29 cellular contexts compared by ENCODE assay signal in the genomic region with DNA sequence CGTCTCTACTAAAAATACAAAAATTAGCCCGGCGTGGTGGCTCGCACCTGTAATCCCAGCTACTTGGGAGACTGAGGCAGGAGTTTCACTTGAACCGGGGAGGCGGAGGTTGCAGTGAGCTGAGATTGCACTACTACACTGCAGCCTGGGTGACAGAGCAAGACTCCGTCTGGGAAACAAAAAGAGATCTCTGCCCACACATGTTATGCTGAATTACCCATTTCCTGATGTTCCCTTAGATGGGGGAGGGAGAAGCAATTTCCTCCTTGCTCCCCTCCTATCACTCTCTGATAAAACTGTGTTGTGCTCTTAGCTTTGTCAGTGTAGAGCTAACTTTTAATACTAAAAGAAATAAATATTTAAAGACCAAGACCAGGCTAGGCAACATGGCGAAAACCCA.
"Had no signal": no experiment of that assay in that cellular context is flagged by ENCODE, and none has a peak within 500 bp of the region (broad histone marks: within the 10 kb centered on the region; RNA-seq: fewer than 3 reads in every experiment).

No MANE protein-coding gene starts in this region.

- H3K4me1 Mint-ChIP-seq: nephron had no signal

- H3K36me3 ChIP-seq: colonic mucosa, heart left ventricle, left lung, lower lobe of right lung, pancreas, prostate gland, transverse colon had no signal

- H3K27ac ChIP-seq: colonic mucosa, heart left ventricle, left lung, lower lobe of right lung, pancreas, prostate gland, skin epidermis, testis, transverse colon had no signal

- H3K9me3 Mint-ChIP-seq: activated B cell treated with CpG ODN at 0.5 μM for 24 hours; activated naive CD4-positive, alpha-beta T cell treated with anti-CD3 and anti-CD28 coated beads, Interleukin-2, amount 50 U/mL, for 24 hours; activated naive CD8-positive, alpha-beta T cell treated with anti-CD3 and anti-CD28 coated beads, Interleukin-2, amount 50 U/mL, for 24 hours; activated T-helper 2 cell treated with anti-CD3 and anti-CD28 coated beads, Interferon-gamma antibody, Interleukin-2, Interleukin-4, amounts not matched to agents 10 μg/mL and 5 μg/mL and 100 μg/mL, durations not matched to agents 14 hours and 24 hours and 36 hours; nephron; T-helper 1 cell treated with Interleukin-12 subunit alpha and Interleukin-12 subunit beta and Interleukin-4 antibody, amounts not matched to agents 30 μg/mL and 1 μg/mL, for 36 hours had no signal

- ATAC-seq: activated CD8-positive, alpha-beta memory T cell treated with anti-CD3 and anti-CD28 coated beads, Interleukin-2, amount 10 ng/mL, durations not matched to agents 7 days and 5 days; activated CD8-positive, alpha-beta T cell treated with anti-CD3 and anti-CD28 coated beads, Interleukin-2, amount 10 ng/mL, durations not matched to agents 7 days and 5 days; activated naive CD8-positive, alpha-beta T cell treated with anti-CD3 and anti-CD28 coated beads, Interleukin-2, amount 50 U/mL, for 24 hours; heart left ventricle; left lung; lower lobe of right lung; pancreas; sciatic nerve; stimulated activated naive CD8-positive, alpha-beta T cell treated with anti-CD3 and anti-CD28 coated beads, Interleukin-15, Interleukin-2, amounts not matched to agents 100 U/mL and 50 U/mL, for 24 hours had no signal

- H3K27ac Mint-ChIP-seq: activated B cell treated with CpG ODN at 0.5 μM for 24 hours; activated CD8-positive, alpha-beta memory T cell treated with anti-CD3 and anti-CD28 coated beads, Interleukin-2, amount 10 ng/mL, durations not matched to agents 7 days and 5 days; activated CD8-positive, alpha-beta T cell treated with anti-CD3 and anti-CD28 coated beads, Interleukin-2, amount 10 ng/mL, durations not matched to agents 7 days and 5 days; activated naive CD4-positive, alpha-beta T cell treated with anti-CD3 and anti-CD28 coated beads, Interleukin-2, amount 50 U/mL, for 24 hours; activated naive CD8-positive, alpha-beta T cell treated with anti-CD3 and anti-CD28 coated beads, Interleukin-2, amount 50 U/mL, for 24 hours; activated T-helper 2 cell treated with anti-CD3 and anti-CD28 coated beads, Interferon-gamma antibody, Interleukin-2, Interleukin-4, amounts not matched to agents 10 μg/mL and 5 μg/mL and 100 μg/mL, durations not matched to agents 14 hours and 24 hours and 36 hours; nephron; T-helper 1 cell treated with Interleukin-12 subunit alpha and Interleukin-12 subunit beta and Interleukin-4 antibody, amounts not matched to agents 30 μg/mL and 1 μg/mL, for 36 hours had no signal

- H3K4me3 ChIP-seq: colonic mucosa, heart left ventricle, left lung, lower lobe of right lung, pancreas, prostate gland, skin epidermis, testis, transverse colon had no signal

- H3K4me3 Mint-ChIP-seq: activated B cell treated with CpG ODN at 0.5 μM for 24 hours; activated CD8-positive, alpha-beta memory T cell treated with anti-CD3 and anti-CD28 coated beads, Interleukin-2, amount 10 ng/mL, durations not matched to agents 7 days and 5 days; activated CD8-positive, alpha-beta T cell treated with anti-CD3 and anti-CD28 coated beads, Interleukin-2, amount 10 ng/mL, durations not matched to agents 7 days and 5 days; activated naive CD4-positive, alpha-beta T cell treated with anti-CD3 and anti-CD28 coated beads, Interleukin-2, amount 50 U/mL, for 24 hours; activated naive CD8-positive, alpha-beta T cell treated with anti-CD3 and anti-CD28 coated beads, Interleukin-2, amount 50 U/mL, for 24 hours; nephron; T-helper 1 cell treated with Interleukin-12 subunit alpha and Interleukin-12 subunit beta and Interleukin-4 antibody, amounts not matched to agents 30 μg/mL and 1 μg/mL, for 36 hours had no signal

- DNase-seq: activated B cell treated with CpG ODN at 0.5 μM for 24 hours; activated CD8-positive, alpha-beta memory T cell treated with anti-CD3 and anti-CD28 coated beads, Interleukin-2, amount 10 ng/mL, durations not matched to agents 7 days and 5 days; activated CD8-positive, alpha-beta T cell treated with anti-CD3 and anti-CD28 coated beads, Interleukin-2, amount 10 ng/mL, durations not matched to agents 7 days and 5 days; activated naive CD8-positive, alpha-beta T cell treated with anti-CD3 and anti-CD28 coated beads, Interleukin-2, amount 50 U/mL, for 24 hours; activated T-cell treated with anti-CD3 and anti-CD28 coated beads, Interleukin-2, amount 50 U/mL, for 48 hours; amygdala; colonic mucosa; effector CD8-positive, alpha-beta T cell; erythroblast; heart left ventricle; hypothalamus; kidney glomerular epithelial cell; left lung; lower lobe of right lung; pancreas; retina; stimulated activated CD4-positive, alpha-beta T cell treated with anti-CD3 and anti-CD28 coated beads, Interleukin-12 subunit alpha, Interleukin-12 subunit beta, amount 100 ng/mL, for 4 hours; stimulated activated CD4-positive, alpha-beta T cell treated with anti-CD3 and anti-CD28 coated beads, Interleukin-4, amount 100 ng/mL, for 1 hour; stimulated activated naive CD8-positive, alpha-beta T cell treated with anti-CD3 and anti-CD28 coated beads, Interleukin-15, Interleukin-2, amounts not matched to agents 100 U/mL and 50 U/mL, for 24 hours; T-helper 9 cell; testis; transverse colon had no signal

- H3K36me3 Mint-ChIP-seq: activated CD8-positive, alpha-beta memory T cell treated with anti-CD3 and anti-CD28 coated beads, Interleukin-2, amount 10 ng/mL, durations not matched to agents 7 days and 5 days; activated naive CD4-positive, alpha-beta T cell treated with anti-CD3 and anti-CD28 coated beads, Interleukin-2, amount 50 U/mL, for 24 hours had no signal

- H3K4me1 ChIP-seq: colonic mucosa, heart left ventricle, left lung, lower lobe of right lung, pancreas, prostate gland, testis, transverse colon had no signal

- H3K27me3 ChIP-seq: colonic mucosa, heart left ventricle, left lung, pancreas, testis, transverse colon had no signal

- H3K9me3 ChIP-seq: colonic mucosa, heart left ventricle, left lung, lower lobe of right lung, pancreas, prostate gland, testis, transverse colon had no signal

- H3K27me3 Mint-ChIP-seq: activated B cell treated with CpG ODN at 0.5 μM for 24 hours; activated CD8-positive, alpha-beta memory T cell treated with anti-CD3 and anti-CD28 coated beads, Interleukin-2, amount 10 ng/mL, durations not matched to agents 7 days and 5 days; activated naive CD4-positive, alpha-beta T cell treated with anti-CD3 and anti-CD28 coated beads, Interleukin-2, amount 50 U/mL, for 24 hours; activated naive CD8-positive, alpha-beta T cell treated with anti-CD3 and anti-CD28 coated beads, Interleukin-2, amount 50 U/mL, for 24 hours had no signal
